8 cellular contexts compared by ENCODE assay signal in genomic region chr10:12483996-12484944, GRCh38.
DNase-seq lines count a peak whose midpoint lies in the region; ATAC-seq and TF ChIP-seq lines count a peak whose summit lies in the region.

No MANE protein-coding gene starts in this region.

- TF ChIP-seq EP300 in gastroesophageal sphincter (IDR thresholded peaks at IDR 0.05), result no peak

- H3K36me3 Mint-ChIP-seq in activated CD8-positive, alpha-beta T cell treated with anti-CD3 and anti-CD28 coated beads, Interleukin-2, amount 10 ng/mL, durations not matched to agents 7 days and 5 days (ENCODE audit: low read depth), result peaks cover 2% of the 10 kb centered on the region
- no peaks in the 10 kb centered on the region for H3K36me3 Mint-ChIP-seq in activated CD8-positive, alpha-beta T cell treated with anti-CD3 and anti-CD28 coated beads for 36 hours (ENCODE audit: low read depth)

- no peak for DNase-seq in activated CD8-positive, alpha-beta T cell treated with anti-CD3 and anti-CD28 coated beads, Interleukin-2, amount 10 ng/mL, durations not matched to agents 7 days and 5 days
- DNase-seq in activated CD8-positive, alpha-beta T cell treated with anti-CD3 and anti-CD28 coated beads for 36 hours, result no peak
- DNase-seq in NCI-H2029 treated with DMSO at 0.1 percent for 48 hours (lab: John Stamatoyannopoulos, UW) (peak; percentile 29), tibial artery (no peak), COLO829 (ENCODE audit: low spot score) (no peak), AML-193 (lab: John Stamatoyannopoulos, UW) (no peak)

- WGBS in gastroesophageal sphincter (ENCODE audit: low coverage in 1 of 2), 2 donors, result 76 to 88% methylated on average over 6 to 16 of the region's 24 CpGs

- H3K27me3 Mint-ChIP-seq in activated CD8-positive, alpha-beta T cell treated with anti-CD3 and anti-CD28 coated beads, Interleukin-2, amount 10 ng/mL, durations not matched to agents 7 days and 5 days (ENCODE audit: low read depth), result no peaks in the 10 kb centered on the region
- H3K27me3 Mint-ChIP-seq in activated CD8-positive, alpha-beta T cell treated with anti-CD3 and anti-CD28 coated beads for 36 hours, result no peaks in the 10 kb centered on the region

- H3K4me3 ChIP-seq in gastroesophageal sphincter, result peak overlapping the region in 1 of 2 donors; percentile 23
- peak overlapping the region; percentile 29 to 41 for H3K4me3 ChIP-seq in tibial artery

- no peaks in the 10 kb centered on the region for H3K27me3 ChIP-seq in gastroesophageal sphincter
- no peaks in the 10 kb centered on the region for H3K27me3 ChIP-seq in tibial artery

- peaks cover 0 to 22% (median 0%) of the 10 kb centered on the region in 3 donors for H3K4me1 ChIP-seq in gastroesophageal sphincter
- H3K4me1 ChIP-seq in tibial artery, result peaks cover 0 to 22% (median 17%) of the 10 kb centered on the region in 4 donors

- H3K9me3 Mint-ChIP-seq in activated CD8-positive, alpha-beta T cell treated with anti-CD3 and anti-CD28 coated beads, Interleukin-2, amount 10 ng/mL, durations not matched to agents 7 days and 5 days (ENCODE audit: insufficient read depth), result no peaks in the 10 kb centered on the region
- no peaks in the 10 kb centered on the region for H3K9me3 Mint-ChIP-seq in activated CD8-positive, alpha-beta T cell treated with anti-CD3 and anti-CD28 coated beads for 36 hours

- H3K9me3 ChIP-seq in gastroesophageal sphincter (no peaks in the 10 kb centered on the region), tibial artery (no peaks in the 10 kb centered on the region)

- H3K27ac Mint-ChIP-seq in activated CD8-positive, alpha-beta T cell treated with anti-CD3 and anti-CD28 coated beads, Interleukin-2, amount 10 ng/mL, durations not matched to agents 7 days and 5 days, result peak overlapping the region; percentile 50
- H3K27ac Mint-ChIP-seq in activated CD8-positive, alpha-beta T cell treated with anti-CD3 and anti-CD28 coated beads for 36 hours, result no peak overlapping the region

- intact Hi-C loops in activated CD8-positive, alpha-beta T cell treated with anti-CD3 and anti-CD28 coated beads for 36 hours (cut with micrococcal nuclease), result no loop called here
- intact Hi-C loops in tibial artery (cut with DNase I; ENCODE audit: low total_unique reads), result no loop called here

- POLR2A ChIA-PET in activated CD8-positive, alpha-beta T cell treated with anti-CD3 and anti-CD28 coated beads, Interleukin-2, amount 10 ng/mL, durations not matched to agents 7 days and 5 days (lab: Charles Lee), result interaction anchor here (0.6 to 0.8 kb wide), 2 partner anchors 14 to 300 kb away, joined by 3 read pairs; no protein-coding TSS in a partner anchor
- POLR2A ChIA-PET in activated CD8-positive, alpha-beta T cell treated with anti-CD3 and anti-CD28 coated beads for 36 hours (lab: Charles Lee), result interaction anchor here (0.6 to 1.0 kb wide), 3 partner anchors 17 to 135 kb away, joined by 3 read pairs; partner anchors contain the start of gene CAMK1D

- H3K4me1 Mint-ChIP-seq in activated CD8-positive, alpha-beta T cell treated with anti-CD3 and anti-CD28 coated beads, Interleukin-2, amount 10 ng/mL, durations not matched to agents 7 days and 5 days (ENCODE audit: low read depth), result peaks cover 10% of the 10 kb centered on the region
- H3K4me1 Mint-ChIP-seq in activated CD8-positive, alpha-beta T cell treated with anti-CD3 and anti-CD28 coated beads for 36 hours (ENCODE audit: low read depth), result peaks cover 21% of the 10 kb centered on the region

- no peak for TF ChIP-seq CTCF in activated CD8-positive, alpha-beta T cell treated with anti-CD3 and anti-CD28 coated beads for 36 hours (IDR thresholded peaks at IDR 0.05)
- TF ChIP-seq CTCF in gastroesophageal sphincter (IDR thresholded peaks at IDR 0.05) (no peak), tibial artery (IDR thresholded peaks at IDR 0.05) (no peak)

- H3K4me3 Mint-ChIP-seq in activated CD8-positive, alpha-beta T cell treated with anti-CD3 and anti-CD28 coated beads, Interleukin-2, amount 10 ng/mL, durations not matched to agents 7 days and 5 days, result no peak overlapping the region
- H3K4me3 Mint-ChIP-seq in activated CD8-positive, alpha-beta T cell treated with anti-CD3 and anti-CD28 coated beads for 36 hours, result no peak overlapping the region

- ATAC-seq in activated CD8-positive, alpha-beta T cell treated with anti-CD3 and anti-CD28 coated beads, Interleukin-2, amount 10 ng/mL, durations not matched to agents 7 days and 5 days, result no peak
- ATAC-seq in activated CD8-positive, alpha-beta T cell treated with anti-CD3 and anti-CD28 coated beads for 36 hours, result no peak
- ATAC-seq in gastroesophageal sphincter, result no peak
- no peak for ATAC-seq in HG03135 (IDR thresholded peaks at IDR 0.05; ENCODE audit: unreplicated experiment)

- H3K27ac ChIP-seq in gastroesophageal sphincter (peak overlapping the region in 3 of 4 donors; percentile 51 to 71 (median 61)), tibial artery (peak overlapping the region; percentile 78 to 86)

- no peak for TF ChIP-seq POLR2A in gastroesophageal sphincter (IDR thresholded peaks at IDR 0.05)

- CTCF ChIA-PET in activated CD8-positive, alpha-beta T cell treated with anti-CD3 and anti-CD28 coated beads, Interleukin-2, amount 10 ng/mL, durations not matched to agents 7 days and 5 days (lab: Charles Lee), result interaction anchor here (0.7 to 2.9 kb wide), 5 partner anchors 118 to 284 kb away, joined by 3 to 11 read pairs (median 6); partner anchors contain the start of gene CAMK1D
- CTCF ChIA-PET in activated CD8-positive, alpha-beta T cell treated with anti-CD3 and anti-CD28 coated beads for 36 hours (lab: Charles Lee), result interaction anchor here (1.1 to 2.6 kb wide), 5 partner anchors 12 to 269 kb away, joined by 3 to 13 read pairs (median 6); partner anchors contain the start of gene CAMK1D

- no peaks in the 10 kb centered on the region for H3K36me3 ChIP-seq in gastroesophageal sphincter
- H3K36me3 ChIP-seq in tibial artery, result no peaks in the 10 kb centered on the region
